1 cellular context compared by ENCODE assay signal in genomic region chr16:21666772-21667171, GRCh38.
TF ChIP-seq lines count a peak whose summit lies in the region.

No MANE protein-coding gene starts in this region.

TF ChIP-seq in H1, 55 proteins besides CTCF, POLR2A, EP300 and RAD21:
- TF ChIP-seq ATF2 (IDR thresholded peaks at IDR 0.05; ENCODE audit: low read length) (no peak), SP4 (IDR thresholded peaks at IDR 0.05; ENCODE audit: low read length) (no peak), RXRA (IDR thresholded peaks at IDR 0.05; ENCODE audit: insufficient read depth, low read depth, low read length) (no peak), CBX8 (IDR thresholded peaks at IDR 0.05; ENCODE audit: borderline replicate concordance, low read depth, low read length) (no peak), KDM1A (IDR thresholded peaks at IDR 0.05; ENCODE audit: borderline replicate concordance, low read length) (no peak), TBP (IDR thresholded peaks at IDR 0.05; ENCODE audit: low read depth, low read length) (no peak), BCL11A (IDR thresholded peaks at IDR 0.05; ENCODE audit: low read depth in 2 of 2, low read length in 2 of 2) (no peak), GTF2F1 (IDR thresholded peaks at IDR 0.05; ENCODE audit: borderline replicate concordance, low read depth, low read length) (no peak), SIN3A (conservative IDR thresholded peaks at IDR 0.05 in 1 of 2, IDR thresholded peaks at IDR 0.05 in 1 of 2; ENCODE audit: low read depth in 1 of 2, low read length in 2 of 2) (no peak), TAF1 (IDR thresholded peaks at IDR 0.05; ENCODE audit: low read depth, low read length) (no peak), CTBP2 (IDR thresholded peaks at IDR 0.05; ENCODE audit: borderline replicate concordance, insufficient read depth, insufficient read length, low read length) (no peak), SUZ12 (IDR thresholded peaks at IDR 0.05; ENCODE audit: low read length) (no peak), NRF1 (IDR thresholded peaks at IDR 0.05; ENCODE audit: low read depth, low read length) (no peak), CHD1 (IDR thresholded peaks at IDR 0.05; ENCODE audit: low read depth, low read length) (no peak), SIX5 (IDR thresholded peaks at IDR 0.05; ENCODE audit: low read depth, low read length) (no peak), CHD2 (IDR thresholded peaks at IDR 0.05; ENCODE audit: low read length) (no peak), E2F6 (IDR thresholded peaks at IDR 0.05) (no peak), KDM4A (IDR thresholded peaks at IDR 0.05; ENCODE audit: low read depth, low read length, severe bottlenecking) (no peak), TCF12 (IDR thresholded peaks at IDR 0.05; ENCODE audit: low read depth, low read length) (no peak)
